In genomic region chr20:50224052-50224451, GRCh38 we compare ENCODE assay signal across 15 cellular contexts. TPM values are rescaled to one million over a fixed set of nuclear protein-coding genes. Genes with fewer than 3 reads are reported as not detected.
A peak's percentile ranks its signal among the peaks of the same experiment; 100 is the strongest.
DNase-seq lines count a peak whose midpoint lies in the region; ATAC-seq, FAIRE-seq and TF ChIP-seq lines count a peak whose summit lies in the region.
"Had no signal": no experiment of that assay in that cellular context is flagged by ENCODE, and none has a peak within 500 bp of the region (broad histone marks: within the 10 kb centered on the region; RNA-seq: fewer than 3 reads in every experiment).

No MANE protein-coding gene starts in this region.

- no peak overlapping the region for H4K91ac ChIP-seq in H1 (replicated peaks; ENCODE audit: insufficient read length, low read length)

- no peak overlapping the region for H2BK15ac ChIP-seq in H1 (ENCODE audit: low read length)

- H3K27me3 ChIP-seq in SJSA1 (replicated peaks) (no peaks in the 10 kb centered on the region), H1 (replicated peaks in 1 of 4; ENCODE audit: control insufficient read depth in 3 of 4, extremely low read depth in 1 of 4, insufficient read depth in 3 of 4, low read length in 3 of 4) (no peaks in the 10 kb centered on the region), ovary (no peaks in the 10 kb centered on the region), tibial nerve (no peaks in the 10 kb centered on the region)
- H3K27me3 ChIP-seq: colonic mucosa had no signal

- H3K4me1 ChIP-seq in SJSA1 (replicated peaks) (peaks cover 47% of the 10 kb centered on the region), H1 (replicated peaks in 1 of 4; ENCODE audit: control insufficient read depth in 3 of 4, insufficient read depth in 4 of 4, low read length in 3 of 4) (peaks cover 0 to under 1% (median 0%) of the 10 kb centered on the region in 4 experiments; a peak in 1 of 7 replicates), ovary (ENCODE audit: insufficient read depth) (peaks cover 11% of the 10 kb centered on the region), tibial nerve (peaks cover 0 to 71% (median 14%) of the 10 kb centered on the region in 4 donors)
- H3K4me1 ChIP-seq: colonic mucosa had no signal

- TF ChIP-seq RAD21 in H1 (IDR thresholded peaks at IDR 0.05 in 1 of 2, conservative IDR thresholded peaks at IDR 0.05 in 1 of 2; ENCODE audit: low read depth in 2 of 2, low read length in 2 of 2), result no peak

- no peak overlapping the region for H3K4ac ChIP-seq in H1 (replicated peaks; ENCODE audit: insufficient read length, low read depth, low read length)

- H4K8ac ChIP-seq in H1 (ENCODE audit: extremely low read depth, insufficient read depth, low read length), result no peak overlapping the region

- no peaks in the 10 kb centered on the region for H3K79me1 ChIP-seq in H1 (ENCODE audit: low read depth, low read length)

- no peak overlapping the region for H3K4me2 ChIP-seq in H1 (ENCODE audit: insufficient read depth in 1 of 2, low read depth in 2 of 2, low read length in 2 of 2)

- intact Hi-C loops in ovary (cut with DNase I), result loop anchor here in 2 of 4 donors (2.0 to 5.0 kb wide), 2 partner anchors 31 to 83 kb away; no protein-coding TSS in a partner anchor

- DNase-seq in SJSA1 (ENCODE audit: low read depth in 1 of 2, low spot score in 2 of 2) (no peak), H1 (ENCODE audit: low read depth in 1 of 2, low spot score in 2 of 2) (no peak), ovary (no peak), tibial nerve (ENCODE audit: low spot score in 2 of 2) (no peak), inferior parietal cortex (ENCODE audit: extremely low spot score) (no peak)
- DNase-seq: DMS79; NCI-H1092; NCI-H2171; NCI-H774; stimulated activated naive CD4-positive, alpha-beta T cell treated with Interleukin-2 at 50 U/mL for 16 hours; T-cell; WERI-Rb-1 had no signal

- TF ChIP-seq EP300 in H1 (IDR thresholded peaks at IDR 0.05; ENCODE audit: borderline replicate concordance in 1 of 2, low read depth in 2 of 2, low read length in 2 of 2) (no peak), ovary (IDR thresholded peaks at IDR 0.05) (no peak), tibial nerve (IDR thresholded peaks at IDR 0.05) (no peak)

- no peak overlapping the region for H3K23ac ChIP-seq in H1 (ENCODE audit: insufficient read length)

- H3K14ac ChIP-seq in H1 (ENCODE audit: insufficient read length), result no peak overlapping the region

- H2AFZ ChIP-seq in H1 (ENCODE audit: low read length), result peak overlapping the region; percentile 80; the same call in 1 of the 2 replicates

- POLR2A ChIA-PET in H1 (lab: Charles Lee; ENCODE audit: partially characterized antibody), result interaction anchor here (0.7 to 1.3 kb wide), 2 partner anchors 11 to 33 kb away, joined by 3 read pairs; no protein-coding TSS in a partner anchor

- H3K27ac ChIP-seq in SJSA1 (peak overlapping the region; percentile 45; the same call in 1 of the 2 replicates), H1 (ENCODE audit: low read depth, low read length) (no peak overlapping the region), ovary (peak overlapping the region; percentile 83 to 84), tibial nerve (peak overlapping the region; percentile 68 to 97 (median 85))
- H3K27ac ChIP-seq: WERI-Rb-1 had no signal

- H3K9me3 ChIP-seq in SJSA1 (replicated peaks) (no peaks in the 10 kb centered on the region), H1 (ENCODE audit: insufficient read depth in 2 of 2, low read depth in 1 of 2, low read length in 1 of 2) (no peaks in the 10 kb centered on the region), ovary (no peaks in the 10 kb centered on the region), tibial nerve (peaks cover 0 to 5% (median 0%) of the 10 kb centered on the region in 4 donors)
- H3K9me3 ChIP-seq: colonic mucosa had no signal

- no peaks in the 10 kb centered on the region for H3K23me2 ChIP-seq in H1 (ENCODE audit: low read depth, low read length)

- TF ChIP-seq CTCF in H1 (IDR thresholded peaks at IDR 0.05; ENCODE audit: control extremely low read depth in 1 of 3, insufficient read depth in 1 of 3, low read depth in 1 of 3, low read length in 3 of 3) (no peak), ovary (IDR thresholded peaks at IDR 0.05) (no peak), tibial nerve (IDR thresholded peaks at IDR 0.05) (no peak)

- no peaks in the 10 kb centered on the region for H3K79me2 ChIP-seq in H1 (ENCODE audit: control insufficient read depth in 1 of 2, insufficient read depth in 2 of 2, low read length in 2 of 2)

- H3K56ac ChIP-seq in H1 (replicated peaks; ENCODE audit: insufficient read length, low read depth, low read length), result no peak overlapping the region

- TF ChIP-seq POLR2A in H1 (IDR thresholded peaks at IDR 0.05; ENCODE audit: control extremely low read depth in 1 of 2, low read depth in 2 of 2, low read length in 2 of 2) (no peak), ovary (IDR thresholded peaks at IDR 0.05) (no peak), tibial nerve (IDR thresholded peaks at IDR 0.05) (no peak)

- CTCF ChIA-PET in H1 (lab: Charles Lee; ENCODE audit: partially characterized antibody), result interaction anchor here (0.7 to 3.3 kb wide), 13 partner anchors 10 to 270 kb away, joined by 3 to 16 read pairs (median 4); partner anchors contain the start of gene CEBPB

- H3K4me3 ChIP-seq in SJSA1 (no peak overlapping the region), H1 (ENCODE audit: extremely low read depth in 1 of 4, insufficient read depth in 2 of 4, low read depth in 3 of 4, low read length in 4 of 4) (no peak overlapping the region), ovary (no peak overlapping the region), tibial nerve (no peak overlapping the region)
- H3K4me3 ChIP-seq: colonic mucosa had no signal

- no peak for FAIRE-seq in H1 (lab: Jason Lieb, UNC)

- no peak overlapping the region for H3K9ac ChIP-seq in H1 (replicated peaks in 1 of 4; ENCODE audit: extremely low read depth in 1 of 4, low read depth in 3 of 4, low read length in 3 of 4)

- H2AK5ac ChIP-seq in H1 (ENCODE audit: low read depth, low read length), result no peak overlapping the region

- H2BK120ac ChIP-seq in H1 (replicated peaks; ENCODE audit: low read depth, low read length), result no peak overlapping the region

- H3K18ac ChIP-seq in H1 (ENCODE audit: extremely low read depth, low read length), result no peak overlapping the region

- no peaks in the 10 kb centered on the region for H4K20me1 ChIP-seq in H1 (replicated peaks in 1 of 2; ENCODE audit: control insufficient read depth in 1 of 2, insufficient read depth in 2 of 2, low read length in 2 of 2)

- no peak overlapping the region for H2BK5ac ChIP-seq in H1 (ENCODE audit: low read depth, low read length)

- ATAC-seq in HG03469 (IDR thresholded peaks at IDR 0.05; ENCODE audit: unreplicated experiment), result no peak
- no peak for ATAC-seq in HG03025 (IDR thresholded peaks at IDR 0.05; ENCODE audit: low FRiP score, unreplicated experiment)
- ATAC-seq: T-cell had no signal

- no peak overlapping the region for H4K5ac ChIP-seq in H1 (ENCODE audit: insufficient read length, low read depth, low read length)

- H2BK12ac ChIP-seq in H1 (ENCODE audit: low read depth, low read length), result no peak overlapping the region

- H3K36me3 ChIP-seq in SJSA1 (no peaks in the 10 kb centered on the region), H1 (ENCODE audit: control insufficient read depth in 2 of 4, insufficient read depth in 4 of 4, low read length in 3 of 4) (no peaks in the 10 kb centered on the region), ovary (no peaks in the 10 kb centered on the region), tibial nerve (no peaks in the 10 kb centered on the region)
- H3K36me3 ChIP-seq: colonic mucosa, WERI-Rb-1 had no signal

- no peak overlapping the region for H2BK20ac ChIP-seq in H1 (ENCODE audit: low read length)

- 100% methylated on average over 1 of the region's 1 CpG; no CpG with 5 or more reads in 1 of the 2 experiments for WGBS in H1 (ENCODE audit: extremely low coverage in 1 of 2, insufficient coverage in 1 of 2, insufficient read length in 1 of 2, insufficient replicate concordance in 2 of 2, low coverage in 1 of 2, low lambda C conversion rate in 2 of 2, missing lambda C conversion rate in 1 of 2), 2 experiments
- 83 to 92% (median 90%) methylated on average over 1 of the region's 1 CpG for whole genome bisulfite sequencing in ovary, 3 donors
- WGBS in tibial nerve, 2 donors, result 88 to 93% methylated on average over 1 of the region's 1 CpG

TF ChIP-seq in H1, 55 proteins besides CTCF, POLR2A, EP300 and RAD21:
- no peak for TF ChIP-seq PHF8 (conservative IDR thresholded peaks at IDR 0.05; ENCODE audit: low read depth, low read length)
- no peak for TF ChIP-seq RBBP5 (IDR thresholded peaks at IDR 0.05; ENCODE audit: borderline replicate concordance, low read depth, low read length)
TF ChIP-seq in H1: peak in this region for 0.

RNA-seq across cellular contexts. Expression of gene CEBPB, which starts 33.4 kb away (rescaled TPM):
- total RNA-seq in SJSA1 (2014; rRNA removed; shearing (Covaris generic)), result 29.3 and 30.8 TPM in 2 replicates
- 24.1 and 24.5 TPM in 2 replicates for total RNA-seq in H1 (2021; fragmentation: NEBNext Ultra II Directional; extraction: Animal tissue kit (Norgen Biotek cat#: 25700))
- polyA plus RNA-seq in H1 (2011; rRNA removed) (7.1 and 13.1 TPM in 2 replicates), ovary (10 to 100 TPM; 15.7 to 19.2 TPM)
- polyA plus RNA-seq in H1 (2011; cell fraction: cytosol; rRNA removed), result 16.1 TPM
- polyA plus RNA-seq in H1 (2011; cell fraction: nucleus; rRNA removed), result 10.5 TPM
- polyA plus RNA-seq in H1 (2012, experiment 1 of 2), result 6.1 to 8.3 TPM (median 7.2 TPM) in 4 replicates
- polyA plus RNA-seq in H1 (2012, experiment 2 of 2), result 4.8 TPM
- polyA plus RNA-seq in H1 (2013, experiment 1 of 2), result 15.1 TPM
- 15.0 TPM for polyA plus RNA-seq in H1 (2013, experiment 2 of 2)
- polyA minus RNA-seq in H1 (2011; rRNA and poly(A)+ RNA removed), result 1.3 and 1.4 TPM in 2 replicates
- 18.6 TPM for polyA minus RNA-seq in H1 (2011; cell fraction: cytosol; rRNA and poly(A)+ RNA removed)
- polyA minus RNA-seq in H1 (2011; cell fraction: nucleus; rRNA and poly(A)+ RNA removed), result 16.1 TPM
- total RNA-seq in ovary (100 to 1,000 TPM in 5 of 7 donors, 10 to 100 TPM in 2; 84.1 to 296 (median 153) TPM), tibial nerve (100 to 1,000 TPM; 202 to 524 (median 275) TPM)
